ENCODE assay signal across 8 cellular contexts in the genomic region with DNA sequence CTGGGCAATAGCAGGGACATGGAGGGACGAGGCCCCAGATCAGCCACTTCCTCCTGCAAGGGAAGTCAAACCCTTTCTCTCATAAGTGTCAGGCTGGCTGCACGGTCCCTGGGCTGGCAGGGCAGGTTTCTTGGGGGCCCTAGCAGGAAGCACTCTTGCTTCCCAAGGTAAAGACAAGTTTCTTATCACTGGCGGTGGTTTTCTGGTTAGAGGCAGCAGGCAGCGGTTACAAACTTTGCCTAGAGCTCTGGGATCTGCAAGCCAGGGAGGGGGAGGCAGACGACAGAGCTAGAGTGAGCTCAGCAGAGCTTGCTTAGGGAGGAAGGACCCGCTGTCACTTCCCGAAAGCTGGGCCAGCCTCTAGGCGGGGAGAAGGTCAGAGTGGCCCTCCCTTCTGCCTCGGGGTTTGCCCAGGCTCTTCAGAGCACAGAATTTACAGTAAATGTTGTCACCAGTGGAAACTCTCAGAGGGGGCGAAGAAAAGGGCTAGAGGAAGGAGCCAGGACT. TPM values are rescaled to one million over a fixed set of nuclear protein-coding genes. Genes with fewer than 3 reads are reported as not detected.
DNase-seq lines count a peak whose midpoint lies in the region; ATAC-seq and TF ChIP-seq lines count a peak whose summit lies in the region.

No MANE protein-coding gene starts in this region.

- H3K4me1 ChIP-seq in parathyroid adenoma (peaks cover 14% of the 10 kb centered on the region), SK-N-SH (ENCODE audit: control insufficient read depth in 1 of 2, insufficient read depth in 2 of 2, low read depth in 1 of 2, low read length in 1 of 2) (no peaks in the 10 kb centered on the region)

- H3K4me3 ChIP-seq in parathyroid adenoma (ENCODE audit: low read depth, low read length) (no peak overlapping the region), SK-N-SH (ENCODE audit: low read depth in 2 of 2, low read length in 1 of 2) (no peak overlapping the region)

- no peaks in the 10 kb centered on the region for H3K9me2 ChIP-seq in SK-N-SH

- no peak overlapping the region for H3K9ac ChIP-seq in parathyroid adenoma
- H3K9ac ChIP-seq in SK-N-SH = no peak overlapping the region

- CTCF ChIA-PET in SK-N-SH (lab: Yijun Ruan, JAX) = interaction anchor here (0.9 to 2.0 kb wide), 3 partner anchors 12 to 54 kb away, joined by 3 to 10 read pairs (median 4); no protein-coding TSS in a partner anchor

- TF ChIP-seq CTCF in parathyroid adenoma (IDR thresholded peaks at IDR 0.05) (no peak), type B pancreatic cell (conservative IDR thresholded peaks at IDR 0.05) (no peak), SK-N-SH (IDR thresholded peaks at IDR 0.05) (no peak)

- H4K20me1 ChIP-seq in SK-N-SH (ENCODE audit: insufficient read depth) = no peaks in the 10 kb centered on the region

- no peaks in the 10 kb centered on the region for H3K9me3 ChIP-seq in parathyroid adenoma (ENCODE audit: control insufficient read depth, low read length)
- H3K9me3 ChIP-seq in SK-N-SH = no peaks in the 10 kb centered on the region

- H3K36me3 ChIP-seq in parathyroid adenoma (ENCODE audit: control insufficient read depth, insufficient read depth, low read length) = no peaks in the 10 kb centered on the region
- no peaks in the 10 kb centered on the region for H3K36me3 ChIP-seq in SK-N-SH (replicated peaks in 1 of 2; ENCODE audit: control insufficient read depth in 1 of 2, insufficient read depth in 2 of 2, low read length in 1 of 2)

- no peak for TF ChIP-seq RAD21 in SK-N-SH (IDR thresholded peaks at IDR 0.05; ENCODE audit: low read length)

- no peak for TF ChIP-seq EP300 in SK-N-SH (IDR thresholded peaks at IDR 0.05; ENCODE audit: borderline replicate concordance in 1 of 2, low read depth in 1 of 2, low read length in 1 of 2)

- no peaks in the 10 kb centered on the region for H3K27me3 Mint-ChIP-seq in effector memory CD8-positive, alpha-beta T cell
- no peaks in the 10 kb centered on the region for H3K27me3 Mint-ChIP-seq in type B pancreatic cell

- H3K79me2 ChIP-seq in parathyroid adenoma (peaks cover 26% of the 10 kb centered on the region), SK-N-SH (ENCODE audit: insufficient read depth) (no peaks in the 10 kb centered on the region)

- 61% methylated on average over 9 of the region's 10 CpGs for WGBS in SK-N-SH (ENCODE audit: low lambda C conversion rate)

- H3K4me2 ChIP-seq in parathyroid adenoma (ENCODE audit: low read length) (peak overlapping the region; percentile 36), SK-N-SH (no peak overlapping the region)

- H3K27ac Mint-ChIP-seq in effector memory CD8-positive, alpha-beta T cell = peak overlapping the region; percentile 96 to 98
- H3K27ac Mint-ChIP-seq in type B pancreatic cell = peak overlapping the region; percentile 82

- peaks cover 25% of the 10 kb centered on the region for H3K36me3 Mint-ChIP-seq in effector memory CD8-positive, alpha-beta T cell (ENCODE audit: insufficient read depth)
- no peaks in the 10 kb centered on the region for H3K36me3 Mint-ChIP-seq in type B pancreatic cell

- H3K4me3 Mint-ChIP-seq in effector memory CD8-positive, alpha-beta T cell = peak overlapping the region; percentile 77 to 79
- peak overlapping the region; percentile 17 for H3K4me3 Mint-ChIP-seq in type B pancreatic cell

- POLR2A ChIA-PET in SK-N-SH (lab: Yijun Ruan, JAX) = interaction anchor here (0.8 kb wide), 1 partner anchor 11 kb away, joined by 3 read pairs; no protein-coding TSS in a partner anchor

- H2AFZ ChIP-seq in parathyroid adenoma (peak overlapping the region; percentile 76), SK-N-SH (ENCODE audit: low read depth) (no peak overlapping the region)

- no peaks in the 10 kb centered on the region for H3K9me3 Mint-ChIP-seq in effector memory CD8-positive, alpha-beta T cell
- H3K9me3 Mint-ChIP-seq in type B pancreatic cell = no peaks in the 10 kb centered on the region

- peak; percentile 41 for ATAC-seq in GM19043 (IDR thresholded peaks at IDR 0.05; ENCODE audit: low read depth, unreplicated experiment)
- ATAC-seq in HG03439 (IDR thresholded peaks at IDR 0.05; ENCODE audit: unreplicated experiment) = peak; percentile 53
- ATAC-seq in effector memory CD8-positive, alpha-beta T cell (replicated peaks) = peak; percentile 83

- H3K27me3 ChIP-seq in parathyroid adenoma (ENCODE audit: control insufficient read depth, insufficient read depth, low read length) (no peaks in the 10 kb centered on the region), SK-N-SH (ENCODE audit: insufficient read depth) (no peaks in the 10 kb centered on the region)

- peak overlapping the region; percentile 90 for H3K27ac ChIP-seq in parathyroid adenoma
- no peak overlapping the region for H3K27ac ChIP-seq in SK-N-SH (ENCODE audit: low read depth in 2 of 2, low read length in 1 of 2)

- peak; percentile 88 to 89 for DNase-seq in activated CD4-positive, alpha-beta T cell treated with anti-CD3 and anti-CD28 coated beads for 4 hours
- DNase-seq in effector memory CD8-positive, alpha-beta T cell = peak; percentile 63 to 65 (median 65)
- DNase-seq in type B pancreatic cell (ENCODE audit: extremely low spot score, unreplicated experiment) (no peak), inferior parietal cortex (ENCODE audit: extremely low spot score) (no peak), SK-N-SH (no peak)

- no peaks in the 10 kb centered on the region for H3F3A ChIP-seq in SK-N-SH (replicated peaks; ENCODE audit: insufficient read depth)

- H3K4me1 Mint-ChIP-seq in effector memory CD8-positive, alpha-beta T cell (ENCODE audit: low read depth in 2 of 2) = peaks cover 52 to 73% of the 10 kb centered on the region in 2 donors
- peaks cover 7% of the 10 kb centered on the region for H3K4me1 Mint-ChIP-seq in type B pancreatic cell (ENCODE audit: unreplicated experiment)

TF ChIP-seq in SK-N-SH, 30 proteins besides CTCF, POLR2A, EP300 and RAD21:
- TF ChIP-seq MXI1 (IDR thresholded peaks at IDR 0.05; ENCODE audit: low read depth, low read length) (no peak), PBX3 (IDR thresholded peaks at IDR 0.05) (no peak), YY1 (IDR thresholded peaks at IDR 0.05; ENCODE audit: low read depth) (no peak), FOSL2 (IDR thresholded peaks at IDR 0.05; ENCODE audit: borderline replicate concordance, low read depth) (no peak), SMC3 (IDR thresholded peaks at IDR 0.05; ENCODE audit: low read depth, low read length) (no peak)
- TF ChIP-seq, protein P1, sequence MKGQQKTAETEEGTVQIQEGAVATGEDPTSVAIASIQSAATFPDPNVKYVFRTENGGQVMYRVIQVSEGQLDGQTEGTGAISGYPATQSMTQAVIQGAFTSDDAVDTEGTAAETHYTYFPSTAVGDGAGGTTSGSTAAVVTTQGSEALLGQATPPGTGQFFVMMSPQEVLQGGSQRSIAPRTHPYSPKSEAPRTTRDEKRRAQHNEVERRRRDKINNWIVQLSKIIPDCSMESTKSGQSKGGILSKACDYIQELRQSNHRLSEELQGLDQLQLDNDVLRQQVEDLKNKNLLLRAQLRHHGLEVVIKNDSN (IDR thresholded peaks at IDR 0.05; ENCODE audit: borderline replicate concordance, low read depth) = no peak
- TF ChIP-seq, protein P2, sequence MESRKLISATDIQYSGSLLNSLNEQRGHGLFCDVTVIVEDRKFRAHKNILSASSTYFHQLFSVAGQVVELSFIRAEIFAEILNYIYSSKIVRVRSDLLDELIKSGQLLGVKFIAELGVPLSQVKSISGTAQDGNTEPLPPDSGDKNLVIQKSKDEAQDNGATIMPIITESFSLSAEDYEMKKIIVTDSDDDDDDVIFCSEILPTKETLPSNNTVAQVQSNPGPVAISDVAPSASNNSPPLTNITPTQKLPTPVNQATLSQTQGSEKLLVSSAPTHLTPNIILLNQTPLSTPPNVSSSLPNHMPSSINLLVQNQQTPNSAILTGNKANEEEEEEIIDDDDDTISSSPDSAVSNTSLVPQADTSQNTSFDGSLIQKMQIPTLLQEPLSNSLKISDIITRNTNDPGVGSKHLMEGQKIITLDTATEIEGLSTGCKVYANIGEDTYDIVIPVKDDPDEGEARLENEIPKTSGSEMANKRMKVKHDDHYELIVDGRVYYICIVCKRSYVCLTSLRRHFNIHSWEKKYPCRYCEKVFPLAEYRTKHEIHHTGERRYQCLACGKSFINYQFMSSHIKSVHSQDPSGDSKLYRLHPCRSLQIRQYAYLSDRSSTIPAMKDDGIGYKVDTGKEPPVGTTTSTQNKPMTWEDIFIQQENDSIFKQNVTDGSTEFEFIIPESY (IDR thresholded peaks at IDR 0.05; ENCODE audit: borderline replicate concordance, low read depth) = no peak

RNA-seq across cellular contexts. Expression of gene BATF, which starts 20.4 kb away (rescaled TPM):
- total RNA-seq in type B pancreatic cell (ENCODE audit: low replicate concordance) = 2.2 and 2.6 TPM in 2 replicates
- not detected in 2 replicates for polyA plus RNA-seq in SK-N-SH (2012; rRNA removed)
- not detected in 2 replicates for polyA plus RNA-seq in SK-N-SH (2012; cell fraction: cytosol; rRNA removed)
- polyA plus RNA-seq in SK-N-SH (2012; cell fraction: nucleus; rRNA removed) = not detected in 2 replicates

RNA-seq across cellular contexts. Expression of gene FLVCR2, which starts 35.8 kb away (rescaled TPM):
- total RNA-seq in type B pancreatic cell (ENCODE audit: low replicate concordance) = 5.6 and 11.8 TPM in 2 replicates
- polyA plus RNA-seq in SK-N-SH (2012; rRNA removed) = 0.05 and 0.08 TPM in 2 replicates
- 0.03 and 0.07 TPM in 2 replicates for polyA plus RNA-seq in SK-N-SH (2012; cell fraction: cytosol; rRNA removed)
- polyA plus RNA-seq in SK-N-SH (2012; cell fraction: nucleus; rRNA removed) = 0.14 TPM in 2 replicates

Comparison
In these comparisons a context has a peak if more than half of its experiments do, and no peak if none do; other contexts are left out.
1. DNase-seq: peak in activated CD4-positive, alpha-beta T cell treated with anti-CD3 and anti-CD28 coated beads for 4 hours (2 of 2) and effector memory CD8-positive, alpha-beta T cell (3 of 3); none in type B pancreatic cell (single experiment), inferior parietal cortex (single experiment) and SK-N-SH (single experiment).
2. Peak in every context shown above with its lines, with median percentiles within 50 percentile points of each other: ATAC-seq.